1 cellular context compared by ENCODE assay signal in genomic region chr3:14124615-14125192, GRCh38.
A peak's percentile ranks its signal among the peaks of the same experiment; 100 is the strongest.
TF ChIP-seq lines count a peak whose summit lies in the region.

CHCHD4 (minus strand) TSS chr3:14124870; CDS start chr3:14124676, 194 bp downstream.
TMEM43 (plus strand) TSS chr3:14125052; CDS start chr3:14125194, 142 bp downstream.

TF ChIP-seq in GM12878, 131 proteins besides CTCF, POLR2A, EP300 and RAD21 (continued from another document):
- TF ChIP-seq, protein P1, sequence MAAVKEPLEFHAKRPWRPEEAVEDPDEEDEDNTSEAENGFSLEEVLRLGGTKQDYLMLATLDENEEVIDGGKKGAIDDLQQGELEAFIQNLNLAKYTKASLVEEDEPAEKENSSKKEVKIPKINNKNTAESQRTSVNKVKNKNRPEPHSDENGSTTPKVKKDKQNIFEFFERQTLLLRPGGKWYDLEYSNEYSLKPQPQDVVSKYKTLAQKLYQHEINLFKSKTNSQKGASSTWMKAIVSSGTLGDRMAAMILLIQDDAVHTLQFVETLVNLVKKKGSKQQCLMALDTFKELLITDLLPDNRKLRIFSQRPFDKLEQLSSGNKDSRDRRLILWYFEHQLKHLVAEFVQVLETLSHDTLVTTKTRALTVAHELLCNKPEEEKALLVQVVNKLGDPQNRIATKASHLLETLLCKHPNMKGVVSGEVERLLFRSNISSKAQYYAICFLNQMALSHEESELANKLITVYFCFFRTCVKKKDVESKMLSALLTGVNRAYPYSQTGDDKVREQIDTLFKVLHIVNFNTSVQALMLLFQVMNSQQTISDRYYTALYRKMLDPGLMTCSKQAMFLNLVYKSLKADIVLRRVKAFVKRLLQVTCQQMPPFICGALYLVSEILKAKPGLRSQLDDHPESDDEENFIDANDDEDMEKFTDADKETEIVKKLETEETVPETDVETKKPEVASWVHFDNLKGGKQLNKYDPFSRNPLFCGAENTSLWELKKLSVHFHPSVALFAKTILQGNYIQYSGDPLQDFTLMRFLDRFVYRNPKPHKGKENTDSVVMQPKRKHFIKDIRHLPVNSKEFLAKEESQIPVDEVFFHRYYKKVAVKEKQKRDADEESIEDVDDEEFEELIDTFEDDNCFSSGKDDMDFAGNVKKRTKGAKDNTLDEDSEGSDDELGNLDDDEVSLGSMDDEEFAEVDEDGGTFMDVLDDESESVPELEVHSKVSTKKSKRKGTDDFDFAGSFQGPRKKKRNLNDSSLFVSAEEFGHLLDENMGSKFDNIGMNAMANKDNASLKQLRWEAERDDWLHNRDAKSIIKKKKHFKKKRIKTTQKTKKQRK (IDR thresholded peaks at IDR 0.05; ENCODE audit: low read depth, low read length): no peak
- TF ChIP-seq ATF7 (IDR thresholded peaks at IDR 0.05; ENCODE audit: low read depth): no peak
- no peak for TF ChIP-seq MEF2A (IDR thresholded peaks at IDR 0.05; ENCODE audit: insufficient read depth, low read depth, low read length)
- no peak for TF ChIP-seq KAT2A (conservative IDR thresholded peaks at IDR 0.05; ENCODE audit: control insufficient read depth, low read depth, low read length)
- peak; percentile 59; the same call in 1 of the 2 replicates for TF ChIP-seq POLR2AphosphoS5 (IDR thresholded peaks at IDR 0.05; ENCODE audit: low read length)
- no peak for TF ChIP-seq KLF5 (IDR thresholded peaks at IDR 0.05; ENCODE audit: partially characterized antibody)
- peak; percentile 5 for TF ChIP-seq RELA (IDR thresholded peaks at IDR 0.05; ENCODE audit: borderline replicate concordance, partially characterized antibody)
- TF ChIP-seq POLR2AphosphoS2 (IDR thresholded peaks at IDR 0.05; ENCODE audit: low read depth, low read length): no peak
- no peak; the same call in none of the 2 replicates for TF ChIP-seq NKRF (conservative IDR thresholded peaks at IDR 0.05)
- TF ChIP-seq JUNB (IDR thresholded peaks at IDR 0.05): no peak
- TF ChIP-seq RFX5 (IDR thresholded peaks at IDR 0.05; ENCODE audit: low read depth, low read length): no peak
- no peak for TF ChIP-seq SREBF2 (IDR thresholded peaks at IDR 0.05; ENCODE audit: low read length)
- TF ChIP-seq TAF1 (IDR thresholded peaks at IDR 0.05; ENCODE audit: borderline replicate concordance, low read depth, low read length): 0 out of 2 replicates have a peak, but pooled peaks have one; percentile 40
- peak; percentile 65; the same call in 1 of the 2 replicates for TF ChIP-seq CBX5 (IDR thresholded peaks at IDR 0.05; ENCODE audit: low read depth)
- TF ChIP-seq SMC3 (IDR thresholded peaks at IDR 0.05; ENCODE audit: borderline replicate concordance, low read length): no peak
- no peak for TF ChIP-seq ZNF622 (IDR thresholded peaks at IDR 0.05)
- TF ChIP-seq ZNF24 (IDR thresholded peaks at IDR 0.05): no peak
- TF ChIP-seq E2F4 (IDR thresholded peaks at IDR 0.05; ENCODE audit: low read depth, low read length): 0 out of 2 replicates have a peak, but pooled peaks have one; percentile 25
- TF ChIP-seq SPI1 (IDR thresholded peaks at IDR 0.05; ENCODE audit: borderline replicate concordance, insufficient read depth, low read depth, low read length): no peak
- no peak for TF ChIP-seq MTA3 (IDR thresholded peaks at IDR 0.05; ENCODE audit: borderline replicate concordance, low read length)
TF ChIP-seq in GM12878: peak in this region for 36.
